Comparison of ENCODE assay signal across 8 cellular contexts in genomic region chr11:33735166-33735425, GRCh38. TPM values are rescaled to one million over a fixed set of nuclear protein-coding genes. Genes with fewer than 3 reads are reported as not detected.
DNase-seq lines count a peak whose midpoint lies in the region; ATAC-seq and TF ChIP-seq lines count a peak whose summit lies in the region.

No MANE protein-coding gene starts in this region.

- intact Hi-C loops in dendritic cell treated with granulocyte-macrophage colony-stimulating factor and Interleukin-4, amounts not matched to agents 40 ng/mL and 50 ng/mL, for 4 days (cut with micrococcal nuclease), result no loop called here
- intact Hi-C loops in natural killer cell (cut with micrococcal nuclease), result loop anchor here (2.0 to 5.0 kb wide), 2 partner anchors 34 to 37 kb away; partner anchors contain the start of genes C11orf91 and FBXO3

- peaks cover 43% of the 10 kb centered on the region for H3K36me3 Mint-ChIP-seq in dendritic cell treated with granulocyte-macrophage colony-stimulating factor and Interleukin-4, amounts not matched to agents 40 ng/mL and 50 ng/mL, for 4 days (ENCODE audit: low read depth)
- H3K36me3 Mint-ChIP-seq in natural killer cell, result no peaks in the 10 kb centered on the region

- H3K4me1 Mint-ChIP-seq in dendritic cell treated with granulocyte-macrophage colony-stimulating factor and Interleukin-4, amounts not matched to agents 40 ng/mL and 50 ng/mL, for 4 days (ENCODE audit: low read depth), result peaks cover 45% of the 10 kb centered on the region
- peaks cover 23 to 25% of the 10 kb centered on the region in 2 donors for H3K4me1 Mint-ChIP-seq in natural killer cell

- H3K4me3 Mint-ChIP-seq in dendritic cell treated with granulocyte-macrophage colony-stimulating factor and Interleukin-4, amounts not matched to agents 40 ng/mL and 50 ng/mL, for 4 days, result peak overlapping the region; percentile 85
- H3K4me3 Mint-ChIP-seq in natural killer cell, result peak overlapping the region; percentile 89

- H3K9me3 Mint-ChIP-seq in dendritic cell treated with granulocyte-macrophage colony-stimulating factor and Interleukin-4, amounts not matched to agents 40 ng/mL and 50 ng/mL, for 4 days, result no peaks in the 10 kb centered on the region
- no peaks in the 10 kb centered on the region for H3K9me3 Mint-ChIP-seq in natural killer cell

- peak overlapping the region; percentile 85 for H3K27ac Mint-ChIP-seq in dendritic cell treated with granulocyte-macrophage colony-stimulating factor and Interleukin-4, amounts not matched to agents 40 ng/mL and 50 ng/mL, for 4 days
- peak overlapping the region; percentile 70 to 85 for H3K27ac Mint-ChIP-seq in natural killer cell

- no peak for TF ChIP-seq CTCF in natural killer cell (IDR thresholded peaks at IDR 0.05)

- peaks cover 35% of the 10 kb centered on the region for H3K27me3 Mint-ChIP-seq in dendritic cell treated with granulocyte-macrophage colony-stimulating factor and Interleukin-4, amounts not matched to agents 40 ng/mL and 50 ng/mL, for 4 days
- no peaks in the 10 kb centered on the region for H3K27me3 Mint-ChIP-seq in natural killer cell (ENCODE audit: low read depth in 2 of 2)

- peak; percentile 8 to 14 (median 11) for ATAC-seq in natural killer cell

- DNase-seq in NCI-H2107 treated with DMSO at 0.1 percent for 48 hours (lab: John Stamatoyannopoulos, UW; ENCODE audit: unreplicated experiment), result peak; percentile 31
- DNase-seq in NCI-H2107 (lab: John Stamatoyannopoulos, UW), result no peak
- DNase-seq in NCI-H2171 treated with DMSO at 0.1 percent for 48 hours (lab: John Stamatoyannopoulos, UW), result peak; percentile 76
- no peak for DNase-seq in natural killer cell
- no peak for DNase-seq in activated effector memory CD4-positive, alpha-beta T cell treated with anti-CD3 and anti-CD28 coated beads, Interleukin-2, amount 50 U/mL, for 16 hours
- DNase-seq in activated CD4-positive, alpha-beta T cell treated with anti-CD3 and anti-CD28 coated beads, Interleukin-2, amount 50 U/mL, for 48 hours, result no peak
- no peak for DNase-seq in DMS114 treated with DMSO at 0.1 percent for 48 hours (lab: John Stamatoyannopoulos, UW; ENCODE audit: unreplicated experiment)

RNA-seq across cellular contexts. Expression of gene CD59, which starts 1.1 kb away (rescaled TPM):
- 10 to 100 TPM; 25.0 to 29.4 (median 26.4) TPM for total RNA-seq in natural killer cell

RNA-seq across cellular contexts. Expression of gene C11orf91, which starts 34.5 kb away (rescaled TPM):
- total RNA-seq in natural killer cell, result not detected

RNA-seq across cellular contexts. Expression of gene FBXO3, which starts 39.2 kb away (rescaled TPM):
- 10 to 100 TPM; 54.9 to 64.7 (median 56.2) TPM for total RNA-seq in natural killer cell

Comparison
In these comparisons a context has a peak if more than half of its experiments do, and no peak if none do; other contexts are left out.
1. DNase-seq: peak in NCI-H2107 treated with DMSO at 0.1 percent for 48 hours (single experiment) and NCI-H2171 treated with DMSO at 0.1 percent for 48 hours (single experiment); none in NCI-H2107 (single experiment), natural killer cell (single experiment), activated effector memory CD4-positive, alpha-beta T cell treated with anti-CD3 and anti-CD28 coated beads, Interleukin-2, amount 50 U/mL, for 16 hours (single experiment), activated CD4-positive, alpha-beta T cell treated with anti-CD3 and anti-CD28 coated beads, Interleukin-2, amount 50 U/mL, for 48 hours (0 of 2) and DMS114 treated with DMSO at 0.1 percent for 48 hours (single experiment).